ENCODE assay signal across 9 cellular contexts in the genomic region with DNA sequence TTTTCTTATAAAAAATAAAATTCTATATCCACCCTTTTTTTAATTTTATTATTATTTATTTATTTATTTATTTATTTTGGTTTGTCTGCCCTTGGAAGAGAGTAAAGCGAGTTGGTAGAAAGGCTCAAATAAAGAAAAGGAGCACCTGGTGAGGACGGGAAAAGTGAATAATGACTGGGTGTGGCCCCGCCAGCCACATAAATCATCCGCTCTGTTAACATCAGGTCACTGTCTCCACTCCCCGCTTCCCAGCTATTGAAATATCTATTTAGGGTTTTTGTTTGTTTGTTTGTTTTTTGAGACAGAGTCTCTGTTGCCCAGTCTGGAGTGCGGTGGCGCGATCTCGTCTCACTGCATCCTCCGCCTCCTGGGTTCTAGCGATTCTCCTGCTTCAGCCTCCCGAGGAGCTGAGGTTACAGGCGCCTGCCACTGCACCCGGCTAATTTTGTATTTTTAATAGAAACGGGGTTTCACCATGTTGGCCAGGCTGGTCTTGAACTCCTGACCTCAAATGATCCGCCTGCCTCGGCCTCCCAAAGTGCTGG. TPM values are rescaled to one million over a fixed set of nuclear protein-coding genes. Genes with fewer than 3 reads are reported as not detected.
DNase-seq lines count a peak whose midpoint lies in the region; ATAC-seq and TF ChIP-seq lines count a peak whose summit lies in the region.
"Had no signal": no experiment of that assay in that cellular context is flagged by ENCODE, and none has a peak within 500 bp of the region (broad histone marks: within the 10 kb centered on the region; RNA-seq: fewer than 3 reads in every experiment).

No MANE protein-coding gene starts in this region.

- intact Hi-C loops in left ventricle myocardium inferior (cut with micrococcal nuclease) (loop anchor here (10.0 kb wide), 1 partner anchor 49 kb away; a partner anchor contains a TSS), left cardiac atrium (cut with DNase I) (loop anchor here in 1 of 2 donors (2.0 kb wide), 1 partner anchor 53 kb away; a partner anchor contains a TSS), CD14-positive monocyte (cut with micrococcal nuclease) (loop anchor here in 1 of 2 donors (5.0 to 10.0 kb wide), 2 partner anchors 51 to 52 kb away; a partner anchor contains a TSS)
- intact Hi-C loops in activated CD8-positive, alpha-beta T cell treated with anti-CD3 and anti-CD28 coated beads for 36 hours (cut with micrococcal nuclease), result loop anchor here (5.0 kb wide), 1 partner anchor 52 kb away; a partner anchor contains a TSS

- H3K27ac Mint-ChIP-seq in activated CD8-positive, alpha-beta T cell treated with anti-CD3 and anti-CD28 coated beads for 36 hours, result peak overlapping the region; percentile 55
- H3K27ac Mint-ChIP-seq in immature natural killer cell (peak overlapping the region in 1 of 6 donors; percentile 84), CD14-positive monocyte (no peak overlapping the region)

- no peaks in the 10 kb centered on the region for H3K9me3 ChIP-seq in left ventricle myocardium inferior (replicated peaks)
- H3K9me3 ChIP-seq: neutrophil had no signal

- H3K4me1 Mint-ChIP-seq in activated CD8-positive, alpha-beta T cell treated with anti-CD3 and anti-CD28 coated beads for 36 hours (ENCODE audit: low read depth), result peaks cover 35% of the 10 kb centered on the region
- H3K4me1 Mint-ChIP-seq in immature natural killer cell (peaks cover 21 to 40% of the 10 kb centered on the region in 2 donors), CD14-positive monocyte (peaks cover 22% of the 10 kb centered on the region)

- DNase-seq in left ventricle myocardium inferior (no peak), left cardiac atrium (no peak), immature natural killer cell (no peak), amygdala (lab: John Stamatoyannopoulos, UW) (no peak), CD14-positive monocyte (ENCODE audit: low spot score) (no peak)
- DNase-seq in activated CD8-positive, alpha-beta T cell treated with anti-CD3 and anti-CD28 coated beads for 36 hours, result no peak
- DNase-seq in central memory CD4-positive, alpha-beta T cell, result no peak

- CTCF ChIA-PET in activated CD8-positive, alpha-beta T cell treated with anti-CD3 and anti-CD28 coated beads for 36 hours (lab: Charles Lee), result interaction anchor here (0.8 to 2.7 kb wide), 3 partner anchors 36 to 65 kb away, joined by 4 to 11 read pairs (median 7); a partner anchor contains a TSS

- H3K36me3 ChIP-seq in left ventricle myocardium inferior, result no peaks in the 10 kb centered on the region
- H3K36me3 ChIP-seq: neutrophil had no signal

- no peak for TF ChIP-seq CTCF in left ventricle myocardium inferior (IDR thresholded peaks at IDR 0.05; ENCODE audit: borderline replicate concordance)
- TF ChIP-seq CTCF in activated CD8-positive, alpha-beta T cell treated with anti-CD3 and anti-CD28 coated beads for 36 hours (IDR thresholded peaks at IDR 0.05), result no peak
- TF ChIP-seq CTCF in CD14-positive monocyte (IDR thresholded peaks at IDR 0.05), result no peak

- POLR2A ChIA-PET in activated CD8-positive, alpha-beta T cell treated with anti-CD3 and anti-CD28 coated beads for 36 hours (lab: Charles Lee), result interaction anchor here (0.6 to 2.6 kb wide), 5 partner anchors 10 to 65 kb away, joined by 3 to 17 read pairs (median 6); a partner anchor contains a TSS

- H3K4me3 ChIP-seq in left ventricle myocardium inferior, result peak overlapping the region; percentile 87

- H3K4me3 Mint-ChIP-seq in activated CD8-positive, alpha-beta T cell treated with anti-CD3 and anti-CD28 coated beads for 36 hours, result peak overlapping the region; percentile 97
- H3K4me3 Mint-ChIP-seq in immature natural killer cell (peak overlapping the region; percentile 95 to 99 (median 98)), CD14-positive monocyte (no peak overlapping the region)

- no peak for ATAC-seq in left cardiac atrium
- ATAC-seq in activated CD8-positive, alpha-beta T cell treated with anti-CD3 and anti-CD28 coated beads for 36 hours, result no peak
- ATAC-seq in HG03378 (IDR thresholded peaks at IDR 0.05; ENCODE audit: unreplicated experiment), result no peak

- peaks cover 35% of the 10 kb centered on the region for H3K4me1 ChIP-seq in left ventricle myocardium inferior

- no peak overlapping the region for H3K27ac ChIP-seq in left ventricle myocardium inferior (replicated peaks)

- peaks cover 29% of the 10 kb centered on the region for H3K36me3 Mint-ChIP-seq in activated CD8-positive, alpha-beta T cell treated with anti-CD3 and anti-CD28 coated beads for 36 hours (ENCODE audit: low read depth)
- no peaks in the 10 kb centered on the region for H3K36me3 Mint-ChIP-seq in immature natural killer cell
- no peaks in the 10 kb centered on the region for H3K36me3 Mint-ChIP-seq in CD14-positive monocyte

- H3K27me3 ChIP-seq in left ventricle myocardium inferior (ENCODE audit: low read depth), result no peaks in the 10 kb centered on the region

- no peaks in the 10 kb centered on the region for H3K27me3 Mint-ChIP-seq in activated CD8-positive, alpha-beta T cell treated with anti-CD3 and anti-CD28 coated beads for 36 hours
- H3K27me3 Mint-ChIP-seq in immature natural killer cell (ENCODE audit: low read depth in 3 of 3) (peaks cover 4 to 11% (median 8%) of the 10 kb centered on the region in 3 donors), CD14-positive monocyte (ENCODE audit: low read depth in 3 of 3) (peaks cover 3 to 7% (median 7%) of the 10 kb centered on the region in 3 donors)

- peaks cover 8% of the 10 kb centered on the region for H3K9me3 Mint-ChIP-seq in activated CD8-positive, alpha-beta T cell treated with anti-CD3 and anti-CD28 coated beads for 36 hours
- no peaks in the 10 kb centered on the region for H3K9me3 Mint-ChIP-seq in immature natural killer cell
- peaks cover 0 to 2% (median 2%) of the 10 kb centered on the region in 7 donors for H3K9me3 Mint-ChIP-seq in CD14-positive monocyte

RNA-seq across cellular contexts. Expression of a gene that starts 0.8 kb away (rescaled TPM):
- total RNA-seq in left ventricle myocardium inferior, result 0.88 TPM
- 1 to 10 TPM; 1.0 to 1.2 TPM for total RNA-seq in left cardiac atrium
- total RNA-seq in activated CD8-positive, alpha-beta T cell treated with anti-CD3 and anti-CD28 coated beads for 36 hours, result 10 to 100 TPM; 24.0 to 27.1 TPM
- polyA plus RNA-seq in immature natural killer cell, result 1 to 10 TPM; 1.5 to 3.5 (median 1.6) TPM
- under 1 TPM; 0.13 to 0.36 TPM for polyA plus RNA-seq in CD14-positive monocyte

RNA-seq across cellular contexts. Expression of a gene that starts 0.9 kb away (rescaled TPM):
- total RNA-seq in left ventricle myocardium inferior (3.6 TPM), left cardiac atrium (1 to 10 TPM; 3.2 to 3.4 TPM)
- total RNA-seq in activated CD8-positive, alpha-beta T cell treated with anti-CD3 and anti-CD28 coated beads for 36 hours, result 1 to 10 TPM; 4.9 to 5.2 TPM
- polyA plus RNA-seq in immature natural killer cell (1 to 10 TPM; 2.2 to 3.1 (median 2.9) TPM), CD14-positive monocyte (1 to 10 TPM in 1 of 2 donors, under 1 TPM in 1; 0.96 to 1.2 TPM)

RNA-seq across cellular contexts. Expression of a gene that starts 53.9 kb away (rescaled TPM):
- total RNA-seq in left ventricle myocardium inferior, result 19.8 TPM
- 10 to 100 TPM; 17.3 to 30.0 TPM for total RNA-seq in left cardiac atrium
- 10 to 100 TPM; 14.2 to 14.7 TPM for total RNA-seq in activated CD8-positive, alpha-beta T cell treated with anti-CD3 and anti-CD28 coated beads for 36 hours
- polyA plus RNA-seq in immature natural killer cell, result 10 to 100 TPM in 1 of 3 donors, 1 to 10 TPM in 2; 6.5 to 11.7 (median 9.4) TPM
- 10 to 100 TPM in 1 of 2 donors, 1 to 10 TPM in 1; 8.4 to 12.1 TPM for polyA plus RNA-seq in CD14-positive monocyte

Comparison
In these comparisons a context has a peak if more than half of its experiments do, and no peak if none do; other contexts are left out.
1. H3K4me3 Mint-ChIP-seq: peak in activated CD8-positive, alpha-beta T cell treated with anti-CD3 and anti-CD28 coated beads for 36 hours (single experiment) and immature natural killer cell (5 of 5); none in CD14-positive monocyte (0 of 2).
2. RNA of a gene that starts 0.8 kb away (total RNA-seq): 24.0 to 27.1 TPM in activated CD8-positive, alpha-beta T cell treated with anti-CD3 and anti-CD28 coated beads for 36 hours; 1.0 to 1.2 TPM in left cardiac atrium and 0.88 TPM in left ventricle myocardium inferior (single experiment); every median in the first group is over 10 times any median in the second.